In genomic region chr12:68111995-68112394, GRCh38 we compare ENCODE assay signal across 1 cellular context.
TF ChIP-seq lines count a peak whose summit lies in the region.

No MANE protein-coding gene starts in this region.

TF ChIP-seq in K562, 482 proteins besides CTCF, POLR2A, EP300 and RAD21:
- peak; percentile 70 for TF ChIP-seq MAFG (tag; conservative IDR thresholded peaks at IDR 0.05)
- peak; percentile 18; the same call in 1 of the 2 replicates for TF ChIP-seq NFE2 (IDR thresholded peaks at IDR 0.05; ENCODE audit: low read depth)
- TF ChIP-seq GABPA (tag; conservative IDR thresholded peaks at IDR 0.05; ENCODE audit: low read depth), result no peak
- TF ChIP-seq FOSL1 (tag; conservative IDR thresholded peaks at IDR 0.05), result peak; percentile 39; the same call in 1 of the 2 replicates
- no peak for TF ChIP-seq ZBTB7A (IDR thresholded peaks at IDR 0.05; ENCODE audit: borderline replicate concordance, control insufficient read depth, low read depth, low read length)
- no peak for TF ChIP-seq ZNF133 (CRISPR knock-in tag; IDR thresholded peaks at IDR 0.05)
- TF ChIP-seq CTBP1 (IDR thresholded peaks at IDR 0.05; ENCODE audit: borderline replicate concordance), result no peak
- TF ChIP-seq ZNF316 (IDR thresholded peaks at IDR 0.05), result 0 out of 2 replicates have a peak, but pooled peaks have one; percentile 26
TF ChIP-seq in K562: peak in this region for 4.
